1 cellular context compared by ENCODE assay signal in genomic region chr1:11483581-11484320, GRCh38.
TF ChIP-seq lines count a peak whose summit lies in the region.

No MANE protein-coding gene starts in this region.

TF ChIP-seq in HEK293, 187 proteins besides CTCF, POLR2A, EP300 and RAD21:
- TF ChIP-seq ZIC2 (tag by site-specific recombination; IDR thresholded peaks at IDR 0.05) (peak; percentile 25; the same call in 1 of the 2 replicates), HOXC10 (CRISPR knock-in tag; IDR thresholded peaks at IDR 0.05) (no peak)
